ENCODE assay signal across 8 cellular contexts in the genomic region with DNA sequence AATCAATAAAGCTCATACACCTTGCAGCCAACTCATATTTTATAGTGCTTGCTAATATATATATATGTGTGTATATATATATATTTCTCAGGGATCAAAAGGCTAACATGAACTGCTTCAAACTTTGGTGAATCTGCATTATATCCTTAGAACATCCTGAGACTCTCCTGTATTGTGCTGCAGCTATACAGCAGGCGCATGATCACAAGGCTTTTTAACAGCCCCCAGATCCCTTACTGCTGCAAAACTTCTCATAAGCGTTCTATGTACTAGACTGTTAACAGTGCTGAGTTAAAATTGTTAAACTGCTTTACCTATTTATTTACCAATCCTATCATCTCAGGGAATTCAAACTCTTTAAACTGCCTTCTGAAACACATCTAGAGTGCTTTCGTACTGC. TPM values are rescaled to one million over a fixed set of nuclear protein-coding genes. Genes with fewer than 3 reads are reported as not detected.
DNase-seq lines count a peak whose midpoint lies in the region; ATAC-seq and TF ChIP-seq lines count a peak whose summit lies in the region.

No MANE protein-coding gene starts in this region.

- peak overlapping the region in 1 of 2 donors; percentile 94 for H3K9ac ChIP-seq in stomach smooth muscle (ENCODE audit: low read length in 2 of 2)

- H3K36me3 ChIP-seq in stomach smooth muscle (ENCODE audit: control insufficient read depth in 2 of 2, insufficient read depth in 2 of 2, low read length in 2 of 2) = no peaks in the 10 kb centered on the region

- H3K4me3 ChIP-seq in iPS-18c (ENCODE audit: insufficient read depth, low read depth, low read length) = peak overlapping the region; percentile 90
- H3K4me3 ChIP-seq in stomach smooth muscle (ENCODE audit: low read length in 2 of 2) = peak overlapping the region; percentile 80 to 92

- DNase-seq in activated T-cell treated with anti-CD3 and anti-CD28 coated beads, Interleukin-2, amount 50 U/mL, for 72 hours = no peak
- DNase-seq in activated T-cell treated with anti-CD3 and anti-CD28 coated beads for 4 hours (no peak), GM10266 (ENCODE audit: extremely low spot score) (no peak)
- DNase-seq in activated CD4-positive, alpha-beta memory T cell treated with anti-CD3 and anti-CD28 coated beads, Interleukin-2, amount 10 ng/mL, durations not matched to agents 7 days and 5 days = no peak

- peaks cover 17% of the 10 kb centered on the region for H3K4me1 ChIP-seq in stomach smooth muscle (ENCODE audit: control insufficient read depth, insufficient read depth, low read length)

- CTCF ChIA-PET in activated CD4-positive, alpha-beta memory T cell treated with anti-CD3 and anti-CD28 coated beads, Interleukin-2, amount 10 ng/mL, durations not matched to agents 7 days and 5 days (lab: Charles Lee) = no interaction called here

- no peak for ATAC-seq in activated T-cell treated with anti-CD3 and anti-CD28 coated beads, Interleukin-2, amount 50 U/mL, for 72 hours (replicated peaks in 1 of 2)
- no peak for ATAC-seq in GM18502 (IDR thresholded peaks at IDR 0.05; ENCODE audit: poor library complexity, unreplicated experiment)
- ATAC-seq in HG02798 (IDR thresholded peaks at IDR 0.05; ENCODE audit: poor library complexity, unreplicated experiment) = no peak

- peak overlapping the region; percentile 90 for H3K27ac Mint-ChIP-seq in activated T-cell treated with anti-CD3 and anti-CD28 coated beads, Interleukin-2, amount 50 U/mL, for 72 hours
- H3K27ac Mint-ChIP-seq in activated CD4-positive, alpha-beta memory T cell treated with anti-CD3 and anti-CD28 coated beads, Interleukin-2, amount 10 ng/mL, durations not matched to agents 7 days and 5 days = peak overlapping the region; percentile 92

- H3K27ac ChIP-seq in stomach smooth muscle (ENCODE audit: low read length) = no peak overlapping the region

- H3K4me3 Mint-ChIP-seq in activated T-cell treated with anti-CD3 and anti-CD28 coated beads, Interleukin-2, amount 50 U/mL, for 72 hours = peak overlapping the region; percentile 89 to 99
- peak overlapping the region; percentile 98 for H3K4me3 Mint-ChIP-seq in activated CD4-positive, alpha-beta memory T cell treated with anti-CD3 and anti-CD28 coated beads, Interleukin-2, amount 10 ng/mL, durations not matched to agents 7 days and 5 days

- H3K4me1 Mint-ChIP-seq in activated T-cell treated with anti-CD3 and anti-CD28 coated beads, Interleukin-2, amount 50 U/mL, for 72 hours (ENCODE audit: low read depth) = peaks cover 43% of the 10 kb centered on the region
- peaks cover 29% of the 10 kb centered on the region for H3K4me1 Mint-ChIP-seq in activated CD4-positive, alpha-beta memory T cell treated with anti-CD3 and anti-CD28 coated beads, Interleukin-2, amount 10 ng/mL, durations not matched to agents 7 days and 5 days

- no peaks in the 10 kb centered on the region for H3K27me3 ChIP-seq in stomach smooth muscle (ENCODE audit: control insufficient read depth in 1 of 2, insufficient read depth in 2 of 2, low read length in 2 of 2)

- H3K9me3 Mint-ChIP-seq in activated T-cell treated with anti-CD3 and anti-CD28 coated beads, Interleukin-2, amount 50 U/mL, for 72 hours = no peaks in the 10 kb centered on the region
- H3K9me3 Mint-ChIP-seq in activated CD4-positive, alpha-beta memory T cell treated with anti-CD3 and anti-CD28 coated beads, Interleukin-2, amount 10 ng/mL, durations not matched to agents 7 days and 5 days = no peaks in the 10 kb centered on the region

- H3K9me3 ChIP-seq in iPS-18c (ENCODE audit: control insufficient read depth, insufficient read depth, low read length) (no peaks in the 10 kb centered on the region), stomach smooth muscle (ENCODE audit: control insufficient read depth in 2 of 2, low read length in 2 of 2) (no peaks in the 10 kb centered on the region)

- H3K27me3 Mint-ChIP-seq in activated T-cell treated with anti-CD3 and anti-CD28 coated beads, Interleukin-2, amount 50 U/mL, for 72 hours (ENCODE audit: low read depth) = no peaks in the 10 kb centered on the region
- H3K27me3 Mint-ChIP-seq in activated CD4-positive, alpha-beta memory T cell treated with anti-CD3 and anti-CD28 coated beads, Interleukin-2, amount 10 ng/mL, durations not matched to agents 7 days and 5 days = peaks cover 2% of the 10 kb centered on the region

- TF ChIP-seq CTCF in GM10266 (IDR thresholded peaks at IDR 0.05; ENCODE audit: control insufficient read depth, insufficient read depth, low read depth, missing control alignments) = no peak

- H3K36me3 Mint-ChIP-seq in activated T-cell treated with anti-CD3 and anti-CD28 coated beads, Interleukin-2, amount 50 U/mL, for 72 hours (ENCODE audit: insufficient read depth in 2 of 2) = peaks cover 3 to 4% of the 10 kb centered on the region in 2 donors
- peaks cover 14% of the 10 kb centered on the region for H3K36me3 Mint-ChIP-seq in activated CD4-positive, alpha-beta memory T cell treated with anti-CD3 and anti-CD28 coated beads, Interleukin-2, amount 10 ng/mL, durations not matched to agents 7 days and 5 days (ENCODE audit: low read depth)

- POLR2A ChIA-PET in activated CD4-positive, alpha-beta memory T cell treated with anti-CD3 and anti-CD28 coated beads, Interleukin-2, amount 10 ng/mL, durations not matched to agents 7 days and 5 days (lab: Charles Lee) = no interaction called here

RNA-seq across cellular contexts. Expression of gene GPATCH8, which starts 1.3 kb away (rescaled TPM):
- total RNA-seq in activated T-cell treated with anti-CD3 and anti-CD28 coated beads, Interleukin-2, amount 50 U/mL, for 72 hours = 10 to 100 TPM; 45.4 to 49.7 TPM
- total RNA-seq in activated CD4-positive, alpha-beta memory T cell treated with anti-CD3 and anti-CD28 coated beads, Interleukin-2, amount 10 ng/mL, durations not matched to agents 7 days and 5 days = 10 to 100 TPM; 38.7 to 43.0 TPM

RNA-seq across cellular contexts. Expression of gene FZD2, which starts 55.4 kb away (rescaled TPM):
- under 1 TPM; 0.23 to 0.82 TPM for total RNA-seq in activated T-cell treated with anti-CD3 and anti-CD28 coated beads, Interleukin-2, amount 50 U/mL, for 72 hours
- under 1 TPM; 0.10 to 0.25 TPM for total RNA-seq in activated CD4-positive, alpha-beta memory T cell treated with anti-CD3 and anti-CD28 coated beads, Interleukin-2, amount 10 ng/mL, durations not matched to agents 7 days and 5 days
